Comparison of ENCODE assay signal across 22 cellular contexts in the genomic region with DNA sequence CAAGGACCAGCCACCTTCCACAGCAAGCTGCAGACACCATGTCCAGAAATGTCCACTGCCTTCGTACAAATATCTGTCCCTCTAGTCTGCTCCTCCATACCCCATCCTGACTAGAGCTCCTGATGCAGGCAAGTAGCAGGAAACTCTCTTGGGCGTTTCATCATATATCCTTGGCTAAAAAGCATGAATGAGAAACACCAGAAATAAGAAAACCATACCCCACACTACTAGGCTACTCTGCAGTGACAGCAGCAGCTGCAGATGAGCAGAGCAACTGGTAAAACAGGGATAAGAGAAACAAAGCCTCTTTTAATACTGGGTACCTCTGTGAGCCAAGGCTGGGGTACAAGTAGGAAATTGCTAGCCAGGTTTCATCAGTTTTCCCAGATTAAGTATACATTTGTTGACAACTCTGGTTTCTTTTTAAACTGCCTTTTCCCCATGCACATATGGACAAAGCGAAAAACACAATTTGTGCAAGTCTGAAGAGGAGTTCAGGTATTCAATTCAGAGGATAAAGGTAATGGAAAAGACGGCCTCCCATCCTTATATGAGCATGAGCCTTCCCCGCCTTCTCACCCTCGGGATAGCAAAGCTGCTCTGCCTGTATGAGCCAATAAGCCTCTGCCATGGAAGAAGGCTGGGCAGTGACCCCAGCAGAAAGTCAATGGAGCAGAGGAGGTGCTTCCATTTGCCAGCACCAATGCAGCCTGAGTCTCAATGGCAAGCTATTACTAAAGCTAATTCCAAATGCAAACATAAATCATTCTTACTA.
DNase-seq lines count a peak whose midpoint lies in the region; ATAC-seq, FAIRE-seq and TF ChIP-seq lines count a peak whose summit lies in the region.
"Had no signal": no experiment of that assay in that cellular context is flagged by ENCODE, and none has a peak within 500 bp of the region (broad histone marks: within the 10 kb centered on the region; RNA-seq: fewer than 3 reads in every experiment).

No MANE protein-coding gene starts in this region.

- in situ Hi-C loops in GM13977 (cut with MboI; ENCODE audit: low pct_unique_long_range_greater_than_20kb, low sequenced_read_pairs, unreplicated experiment) = no loop called here

- H3K79me2 ChIP-seq in endothelial cell of umbilical vein (ENCODE audit: control insufficient read depth, insufficient read depth, low read length) = no peaks in the 10 kb centered on the region

- TF ChIP-seq POLR2A in endothelial cell of umbilical vein (IDR thresholded peaks at IDR 0.05; ENCODE audit: low read depth, low read length) = no peak
- no peak for TF ChIP-seq POLR2A in body of pancreas (IDR thresholded peaks at IDR 0.05)

- ATAC-seq in Right ventricle myocardium superior (ENCODE audit: poor library complexity) (no peak), body of pancreas (no peak), HG03354 (IDR thresholded peaks at IDR 0.05; ENCODE audit: poor library complexity, severe bottlenecking, unreplicated experiment) (no peak)
- ATAC-seq: gastrocnemius medialis, natural killer cell had no signal

- H3K4me2 ChIP-seq in endothelial cell of umbilical vein (ENCODE audit: insufficient read depth, low read length) = no peak overlapping the region

- TF ChIP-seq CTCF in endothelial cell of umbilical vein (IDR thresholded peaks at IDR 0.05; ENCODE audit: extremely low read depth in 1 of 2, insufficient read depth in 1 of 2, low read depth in 1 of 2, low read length in 2 of 2) = no peak
- no peak for TF ChIP-seq CTCF in body of pancreas (IDR thresholded peaks at IDR 0.05)
- TF ChIP-seq CTCF in GM13977 (IDR thresholded peaks at IDR 0.05; ENCODE audit: extremely low read depth, insufficient read depth, missing control alignments) = no peak

- no peaks in the 10 kb centered on the region for H3K9me1 ChIP-seq in endothelial cell of umbilical vein (replicated peaks; ENCODE audit: control insufficient read depth, extremely low read depth, insufficient read depth, low read length)

- no peak overlapping the region for H3K27ac ChIP-seq in endothelial cell of umbilical vein (ENCODE audit: insufficient read depth, low read depth, low read length)
- H3K27ac ChIP-seq in body of pancreas = no peak overlapping the region
- H3K27ac ChIP-seq: 22Rv1, gastrocnemius medialis, stomach had no signal

- no peaks in the 10 kb centered on the region for H4K20me1 ChIP-seq in endothelial cell of umbilical vein (replicated peaks; ENCODE audit: control insufficient read depth, extremely low read depth, insufficient read depth, low read length)

- peak; percentile 67 for FAIRE-seq in endothelial cell of umbilical vein (lab: Jason Lieb, UNC)
- FAIRE-seq: bronchial epithelial cell, small intestine had no signal

- intact Hi-C loops in endothelial cell of umbilical vein (cut with micrococcal nuclease) (no loop called here), Right ventricle myocardium superior (cut with DNase I) (no loop called here), body of pancreas (cut with DNase I) (no loop called here)

- H3K36me3 ChIP-seq in endothelial cell of umbilical vein (ENCODE audit: control insufficient read depth in 2 of 2, extremely low read depth in 1 of 2, insufficient read depth in 2 of 2, low read length in 2 of 2) = no peaks in the 10 kb centered on the region
- H3K36me3 ChIP-seq in body of pancreas (replicated peaks in 1 of 2; ENCODE audit: insufficient read depth in 1 of 2, low read depth in 2 of 2) = no peaks in the 10 kb centered on the region
- H3K36me3 ChIP-seq: gastrocnemius medialis had no signal

- H2AFZ ChIP-seq in endothelial cell of umbilical vein (ENCODE audit: low read depth, low read length) = peak overlapping the region; percentile 14

- BruUV-seq in endothelial cell of umbilical vein (replicated peaks; lab: Mats Ljungman, UMichigan) = no TSS peak

- no peak overlapping the region for H3K9ac ChIP-seq in endothelial cell of umbilical vein (replicated peaks; ENCODE audit: extremely low read depth, insufficient read depth, low read length)

- H3K4me3 ChIP-seq in endothelial cell of umbilical vein (replicated peaks in 1 of 3; ENCODE audit: insufficient read depth in 1 of 3, low read depth in 1 of 3, low read length in 3 of 3) (no peak overlapping the region), body of pancreas (no peak overlapping the region)
- H3K4me3 ChIP-seq: gastrocnemius medialis, stomach had no signal

- POLR2A ChIA-PET in endothelial cell of umbilical vein (lab: Charles Lee) = no interaction called here

- H3K9me3 ChIP-seq in endothelial cell of umbilical vein (replicated peaks; ENCODE audit: control insufficient read depth, insufficient read depth, low read length) (no peaks in the 10 kb centered on the region), body of pancreas (no peaks in the 10 kb centered on the region)
- H3K9me3 ChIP-seq: gastrocnemius medialis, stomach had no signal

- CTCF ChIA-PET in endothelial cell of umbilical vein (lab: Charles Lee) = interaction anchor here (1.0 to 1.7 kb wide), 3 partner anchors 12 to 79 kb away, joined by 3 to 4 read pairs (median 3); no protein-coding TSS in a partner anchor

- DNase-seq in NCI-H748 (lab: John Stamatoyannopoulos, UW; ENCODE audit: unreplicated experiment) (peak; percentile 4), NCI-H748 treated with DMSO at 0.1 percent for 48 hours (lab: John Stamatoyannopoulos, UW) (no peak), endothelial cell of umbilical vein (ENCODE audit: low read depth, low spot score) (peak; percentile 24), myocyte (ENCODE audit: low read depth) (peak; percentile 80), Right ventricle myocardium superior (no peak), body of pancreas (no peak), GM13977 (ENCODE audit: low spot score) (no peak)
- DNase-seq: activated CD4-positive, alpha-beta T cell treated with anti-CD3 and anti-CD28 coated beads for 48 hours; activated effector memory CD4-positive, alpha-beta T cell treated with Interleukin-2 at 50 U/mL for 16 hours; COR-L47; gastrocnemius medialis; natural killer cell; NCI-H1105 treated with DMSO at 0.1 percent for 48 hours; NCI-H510A treated with DMSO at 0.1 percent for 48 hours; small intestine; stimulated activated CD4-positive, alpha-beta T cell treated with anti-CD3 and anti-CD28 coated beads, Interleukin-2, amount 100 ng/mL, for 48 hours; stomach; T-helper 1 cell; trophoblast cell had no signal

- whole genome bisulfite sequencing in body of pancreas, 2 donors = 80 to 89% methylated on average over 6 of the region's 6 CpGs

- H3K4me1 ChIP-seq in endothelial cell of umbilical vein (ENCODE audit: control insufficient read depth, extremely low read depth, insufficient read depth, low read length) = peaks cover 9% of the 10 kb centered on the region
- no peaks in the 10 kb centered on the region for H3K4me1 ChIP-seq in body of pancreas
- H3K4me1 ChIP-seq: gastrocnemius medialis, stomach had no signal

- H3K27me3 ChIP-seq in endothelial cell of umbilical vein (ENCODE audit: control insufficient read depth in 2 of 2, insufficient read depth in 2 of 2, low read length in 2 of 2) (no peaks in the 10 kb centered on the region), body of pancreas (no peaks in the 10 kb centered on the region)
- H3K27me3 ChIP-seq: gastrocnemius medialis, stomach had no signal

- dilution Hi-C loops in endothelial cell of umbilical vein (cut with MboI; ENCODE audit: extremely low pct_ligation_motif_present, low sequenced_read_pairs) = no loop called here

TF ChIP-seq in endothelial cell of umbilical vein, 7 proteins besides CTCF, POLR2A, EP300 and RAD21:
- TF ChIP-seq POLR2AphosphoS5 (IDR thresholded peaks at IDR 0.05; ENCODE audit: insufficient read depth, low read depth, low read length) (no peak), FOS (IDR thresholded peaks at IDR 0.05; ENCODE audit: borderline replicate concordance, insufficient read depth, low read length) (no peak)

Comparison
In these comparisons a context has a peak if more than half of its experiments do, and no peak if none do; other contexts are left out.
1. DNase-seq: peak in NCI-H748 (single experiment), endothelial cell of umbilical vein (single experiment) and myocyte (single experiment); none in NCI-H748 treated with DMSO at 0.1 percent for 48 hours (single experiment), Right ventricle myocardium superior (single experiment), body of pancreas (0 of 4) and GM13977 (single experiment).